8 cellular contexts compared by ENCODE assay signal in genomic region chr16:2531696-2532493, GRCh38. TPM values are rescaled to one million over a fixed set of nuclear protein-coding genes. Genes with fewer than 3 reads are reported as not detected.
A peak's percentile ranks its signal among the peaks of the same experiment; 100 is the strongest.
DNase-seq lines count a peak whose midpoint lies in the region; ATAC-seq, FAIRE-seq and TF ChIP-seq lines count a peak whose summit lies in the region.

No MANE protein-coding gene starts in this region.

- H3K4me3 Mint-ChIP-seq in central memory CD8-positive, alpha-beta T cell: peak overlapping the region; percentile 93

- H3K4me1 Mint-ChIP-seq in central memory CD8-positive, alpha-beta T cell: peaks cover 26% of the 10 kb centered on the region

- H3K27ac Mint-ChIP-seq in central memory CD8-positive, alpha-beta T cell (ENCODE audit: low read depth): peak overlapping the region; percentile 98

- FAIRE-seq in kidney (lab: Jason Lieb, UNC): peak; percentile 38

- no peaks in the 10 kb centered on the region for H3K9me3 Mint-ChIP-seq in central memory CD8-positive, alpha-beta T cell

- intact Hi-C loops in kidney (cut with DNase I): no loop called here

- H3K9me3 ChIP-seq in kidney (ENCODE audit: control insufficient read depth in 1 of 2, low read length in 2 of 2): no peaks in the 10 kb centered on the region

- peak overlapping the region; percentile 74 to 76 for H3K4me3 ChIP-seq in kidney (ENCODE audit: low read length in 2 of 2)

- peaks cover 44% of the 10 kb centered on the region for H3K36me3 Mint-ChIP-seq in central memory CD8-positive, alpha-beta T cell (ENCODE audit: insufficient read depth)

- no peak for TF ChIP-seq CTCF in kidney (IDR thresholded peaks at IDR 0.05; ENCODE audit: borderline replicate concordance, extremely low read depth, insufficient read depth)

- H3K27ac ChIP-seq in kidney (ENCODE audit: low read depth in 2 of 2, low read length in 2 of 2): peak overlapping the region; percentile 97 to 99

- DNase-seq in AG08395 (ENCODE audit: low spot score) (peak; percentile 98), NCI-H345 (lab: John Stamatoyannopoulos, UW) (peak; percentile 98), kidney (peak; percentile 100)
- DNase-seq in activated CD4-positive, CD25-positive, alpha-beta regulatory T cell treated with anti-CD3 and anti-CD28 coated beads, Interleukin-2, amount 50 U/mL, for 16 hours (ENCODE audit: low read depth, low spot score): peak; percentile 95
- DNase-seq in central memory CD8-positive, alpha-beta T cell (ENCODE audit: low spot score in 2 of 2): peak; percentile 92 to 95
- DNase-seq in stimulated activated CD4-positive, alpha-beta T cell treated with anti-CD3 and anti-CD28 coated beads, Interleukin-15, amount 100 ng/mL, for 1 hour (ENCODE audit: low read depth in 1 of 2, low spot score in 1 of 2): peak; percentile 93 to 94

- H3K9ac ChIP-seq in kidney (ENCODE audit: low read length in 2 of 2): peak overlapping the region; percentile 82 to 95

- peak; percentile 81 for ATAC-seq in GM19023 (IDR thresholded peaks at IDR 0.05; ENCODE audit: unreplicated experiment)
- ATAC-seq in HG03196 (IDR thresholded peaks at IDR 0.05; ENCODE audit: unreplicated experiment): peak; percentile 69
- peak; percentile 85 for ATAC-seq in central memory CD8-positive, alpha-beta T cell (replicated peaks; ENCODE audit: extremely low read depth, poor library complexity, severe bottlenecking)

- no peaks in the 10 kb centered on the region for H3K27me3 Mint-ChIP-seq in central memory CD8-positive, alpha-beta T cell

- H3K4me1 ChIP-seq in kidney (ENCODE audit: control insufficient read depth in 1 of 2, insufficient read depth in 1 of 2, low read depth in 1 of 2, low read length in 2 of 2): peaks cover 4 to 10% of the 10 kb centered on the region in 2 donors

- H3K36me3 ChIP-seq in kidney (ENCODE audit: control insufficient read depth in 1 of 2, insufficient read depth in 2 of 2, low read length in 2 of 2): peaks cover 3 to 7% of the 10 kb centered on the region in 2 donors

RNA-seq across cellular contexts. Expression of gene CEMP1, which starts 0.7 kb away (rescaled TPM):
- total RNA-seq in kidney: 0.54 TPM
- polyA plus RNA-seq in kidney (ENCODE audit: insufficient read depth, low read depth, low replicate concordance): not detected

RNA-seq across cellular contexts. Expression of gene PDPK1, which starts 5.9 kb away (rescaled TPM):
- total RNA-seq in kidney: 52.3 TPM
- 14.3 TPM for polyA plus RNA-seq in kidney (ENCODE audit: insufficient read depth, low read depth, low replicate concordance)

RNA-seq across cellular contexts. Expression of gene AMDHD2, which starts 11.7 kb away (rescaled TPM):
- 52.1 TPM for total RNA-seq in kidney
- 51.8 TPM for polyA plus RNA-seq in kidney (ENCODE audit: insufficient read depth, low read depth, low replicate concordance)

RNA-seq across cellular contexts. Expression of gene ATP6V0C, which starts 18.1 kb away (rescaled TPM):
- 303 TPM for total RNA-seq in kidney
- 520 TPM for polyA plus RNA-seq in kidney (ENCODE audit: insufficient read depth, low read depth, low replicate concordance)

RNA-seq across cellular contexts. Expression of gene TBC1D24, which starts 57.0 kb away (rescaled TPM):
- 25.7 TPM for total RNA-seq in kidney
- polyA plus RNA-seq in kidney (ENCODE audit: insufficient read depth, low read depth, low replicate concordance): 23.9 TPM

Comparison
In these comparisons a context has a peak if more than half of its experiments do, and no peak if none do; other contexts are left out.
1. Peak in every context shown above with its lines: DNase-seq, ATAC-seq, H3K4me3 ChIP-seq and H3K27ac ChIP-seq.